15 cellular contexts compared by ENCODE assay signal in the genomic region with DNA sequence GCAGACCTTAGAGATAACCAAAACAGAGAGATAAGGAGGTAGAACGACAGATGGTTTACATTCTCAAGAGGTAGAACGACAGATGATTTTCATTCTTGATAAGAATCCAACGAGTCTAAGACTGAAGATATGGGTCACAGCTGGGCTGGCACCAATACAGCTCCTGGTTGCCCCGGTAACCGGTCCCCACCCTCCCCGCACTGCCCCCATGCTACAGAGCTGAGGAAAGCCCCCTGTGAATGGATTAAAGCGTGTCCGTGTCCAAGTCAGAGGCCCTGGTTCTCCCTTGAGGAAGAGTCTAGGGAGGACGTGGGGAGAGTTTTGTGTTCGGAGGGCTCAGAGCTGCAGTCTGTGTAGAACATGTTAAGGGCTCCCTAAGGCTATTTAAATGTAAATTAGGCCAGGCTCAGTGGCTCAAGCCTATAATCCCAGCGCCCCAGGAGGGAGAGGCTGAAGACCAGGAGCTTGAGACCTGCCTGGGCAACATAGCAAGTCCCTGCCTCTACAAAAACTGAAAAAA. TPM values are rescaled to one million over a fixed set of nuclear protein-coding genes. Genes with fewer than 3 reads are reported as not detected.
DNase-seq lines count a peak whose midpoint lies in the region; ATAC-seq, FAIRE-seq and TF ChIP-seq lines count a peak whose summit lies in the region.
"Had no signal": no experiment of that assay in that cellular context is flagged by ENCODE, and none has a peak within 500 bp of the region (broad histone marks: within the 10 kb centered on the region; RNA-seq: fewer than 3 reads in every experiment).

No MANE protein-coding gene starts in this region.

- H3K9me3 Mint-ChIP-seq in activated naive CD4-positive, alpha-beta T cell treated with anti-CD3 and anti-CD28 coated beads, Interleukin-2, amount 50 U/mL, for 72 hours: no peaks in the 10 kb centered on the region
- H3K9me3 Mint-ChIP-seq: activated naive CD8-positive, alpha-beta T cell treated with anti-CD3 and anti-CD28 coated beads for 36 hours had no signal

- peaks cover 0 to 5% of the 10 kb centered on the region in 2 experiments; a peak in 2 of 4 replicates for H3K4me1 ChIP-seq in SK-N-SH (ENCODE audit: control insufficient read depth in 1 of 2, insufficient read depth in 2 of 2, low read depth in 1 of 2, low read length in 1 of 2)
- no peaks in the 10 kb centered on the region for H3K4me1 ChIP-seq in endothelial cell of umbilical vein (ENCODE audit: control insufficient read depth, extremely low read depth, insufficient read depth, low read length)
- peaks cover 2% of the 10 kb centered on the region in 2 donors for H3K4me1 ChIP-seq in neuronal stem cell (ENCODE audit: control insufficient read depth in 2 of 2, insufficient read depth in 1 of 2, low read depth in 1 of 2, low read length in 2 of 2)
- H3K4me1 ChIP-seq in osteoblast (ENCODE audit: insufficient read depth, low read length): no peaks in the 10 kb centered on the region
- H3K4me1 ChIP-seq: A549, spleen had no signal

- H2BK15ac ChIP-seq in neuronal stem cell (ENCODE audit: low read length): no peak overlapping the region

- H2AFZ ChIP-seq in SK-N-SH (ENCODE audit: low read depth) (no peak overlapping the region), endothelial cell of umbilical vein (ENCODE audit: low read depth, low read length) (no peak overlapping the region), neuronal stem cell (ENCODE audit: low read length) (no peak overlapping the region), osteoblast (ENCODE audit: low read length) (no peak overlapping the region)

- POLR2A ChIA-PET in SK-N-SH (lab: Yijun Ruan, JAX): interaction anchor here (0.7 to 1.6 kb wide), 3 partner anchors 8 to 18 kb away, joined by 3 to 5 read pairs (median 3); partner anchors contain the start of gene IDNK
- POLR2A ChIA-PET in endothelial cell of umbilical vein (lab: Charles Lee): no interaction called here

- intact Hi-C loops in endothelial cell of umbilical vein (cut with micrococcal nuclease): no loop called here

- CTCF ChIA-PET in SK-N-SH (lab: Yijun Ruan, JAX): interaction anchor here (1.0 to 2.9 kb wide), 8 partner anchors 10 to 411 kb away, joined by 3 to 11 read pairs (median 4); no protein-coding TSS in a partner anchor
- CTCF ChIA-PET in endothelial cell of umbilical vein (lab: Charles Lee): interaction anchor here (0.8 to 3.7 kb wide), 2 partner anchors 10 to 31 kb away, joined by 3 to 20 read pairs; no protein-coding TSS in a partner anchor

- H3K4ac ChIP-seq in neuronal stem cell (ENCODE audit: low read length): no peak overlapping the region

- H3K27me3 ChIP-seq in SK-N-SH (ENCODE audit: insufficient read depth) (no peaks in the 10 kb centered on the region), endothelial cell of umbilical vein (ENCODE audit: control insufficient read depth in 2 of 2, insufficient read depth in 2 of 2, low read length in 2 of 2) (no peaks in the 10 kb centered on the region), neuronal stem cell (ENCODE audit: control insufficient read depth in 3 of 3, insufficient read depth in 3 of 3, low read depth in 1 of 3, low read length in 3 of 3) (no peaks in the 10 kb centered on the region), osteoblast (ENCODE audit: insufficient read depth, low read length) (no peaks in the 10 kb centered on the region)
- H3K27me3 ChIP-seq: spleen had no signal

- H2BK120ac ChIP-seq in neuronal stem cell (ENCODE audit: low read depth, low read length): no peak overlapping the region

- H3K23ac ChIP-seq in neuronal stem cell (ENCODE audit: low read depth, low read length, poor library complexity): no peak overlapping the region

- TF ChIP-seq CTCF in SK-N-SH (IDR thresholded peaks at IDR 0.05) (no peak), endothelial cell of umbilical vein (IDR thresholded peaks at IDR 0.05; ENCODE audit: extremely low read depth in 1 of 2, insufficient read depth in 1 of 2, low read depth in 1 of 2, low read length in 2 of 2) (no peak), osteoblast (IDR thresholded peaks at IDR 0.05; ENCODE audit: extremely low read depth, low read depth, low read length) (no peak)

- WGBS in SK-N-SH (ENCODE audit: low lambda C conversion rate): 59% methylated on average over 11 of the region's 11 CpGs
- WGBS in neuronal stem cell (ENCODE audit: extremely low coverage in 2 of 2, insufficient read length in 2 of 2, insufficient replicate concordance in 1 of 2), 2 donors: no CpG with 5 or more reads among the region's 11 CpGs

- H2BK5ac ChIP-seq in neuronal stem cell (ENCODE audit: low read length): no peak overlapping the region

- H3K27ac ChIP-seq in SK-N-SH (ENCODE audit: low read depth in 2 of 2, low read length in 1 of 2) (no peak overlapping the region), endothelial cell of umbilical vein (ENCODE audit: insufficient read depth, low read depth, low read length) (no peak overlapping the region), neuronal stem cell (replicated peaks; ENCODE audit: low read length) (peak overlapping the region; percentile 71), osteoblast (ENCODE audit: low read depth, low read length) (no peak overlapping the region)
- H3K27ac ChIP-seq: A549, spleen had no signal

- no peak overlapping the region for H3K18ac ChIP-seq in neuronal stem cell (ENCODE audit: low read length)

- TF ChIP-seq EP300 in SK-N-SH (IDR thresholded peaks at IDR 0.05; ENCODE audit: borderline replicate concordance in 1 of 2, low read depth in 1 of 2, low read length in 1 of 2): no peak

- H3K27ac Mint-ChIP-seq in activated naive CD4-positive, alpha-beta T cell treated with anti-CD3 and anti-CD28 coated beads, Interleukin-2, amount 50 U/mL, for 72 hours: no peak overlapping the region
- H3K27ac Mint-ChIP-seq: activated naive CD8-positive, alpha-beta T cell treated with anti-CD3 and anti-CD28 coated beads for 36 hours had no signal

- H4K91ac ChIP-seq in neuronal stem cell (ENCODE audit: low read depth, low read length, poor library complexity): no peak overlapping the region

- H2BK12ac ChIP-seq in neuronal stem cell (ENCODE audit: low read length): no peak overlapping the region

- peak; percentile 50 for FAIRE-seq in endothelial cell of umbilical vein (lab: Jason Lieb, UNC)
- FAIRE-seq: A549 had no signal

- H3K36me3 ChIP-seq in SK-N-SH (replicated peaks in 1 of 2; ENCODE audit: control insufficient read depth in 1 of 2, insufficient read depth in 2 of 2, low read length in 1 of 2): peaks cover 14 to 25% of the 10 kb centered on the region in 2 experiments
- H3K36me3 ChIP-seq in endothelial cell of umbilical vein (ENCODE audit: control insufficient read depth in 2 of 2, extremely low read depth in 1 of 2, insufficient read depth in 2 of 2, low read length in 2 of 2): no peaks in the 10 kb centered on the region
- H3K36me3 ChIP-seq in neuronal stem cell (replicated peaks in 1 of 2; ENCODE audit: control insufficient read depth in 2 of 2, insufficient read depth in 2 of 2, low read length in 2 of 2): peaks cover 7 to 25% of the 10 kb centered on the region in 2 donors
- peaks cover 9% of the 10 kb centered on the region for H3K36me3 ChIP-seq in osteoblast (ENCODE audit: insufficient read depth, low read length)

- no TSS peak for BruUV-seq in endothelial cell of umbilical vein (replicated peaks; lab: Mats Ljungman, UMichigan)

- ATAC-seq in SK-N-SH treated with all-trans-retinoic acid at 6 μM for 48 hours: no peak
- no peak for ATAC-seq in activated naive CD4-positive, alpha-beta T cell treated with anti-CD3 and anti-CD28 coated beads, Interleukin-2, amount 50 U/mL, for 72 hours
- ATAC-seq: A549, esophagus mucosa had no signal

- no peak overlapping the region for H3K14ac ChIP-seq in neuronal stem cell (ENCODE audit: low read length)

- H3K79me2 ChIP-seq in SK-N-SH (ENCODE audit: insufficient read depth): no peaks in the 10 kb centered on the region
- H3K79me2 ChIP-seq in endothelial cell of umbilical vein (ENCODE audit: control insufficient read depth, insufficient read depth, low read length): no peaks in the 10 kb centered on the region
- H3K79me2 ChIP-seq in osteoblast (ENCODE audit: insufficient read depth, low read length): no peaks in the 10 kb centered on the region

- dilution Hi-C loops in endothelial cell of umbilical vein (cut with MboI; ENCODE audit: extremely low pct_ligation_motif_present, low sequenced_read_pairs): no loop called here

- H3K9me1 ChIP-seq in endothelial cell of umbilical vein (replicated peaks; ENCODE audit: control insufficient read depth, extremely low read depth, insufficient read depth, low read length): no peaks in the 10 kb centered on the region

- no peak overlapping the region for H3K9ac ChIP-seq in SK-N-SH
- no peak overlapping the region for H3K9ac ChIP-seq in endothelial cell of umbilical vein (replicated peaks; ENCODE audit: extremely low read depth, insufficient read depth, low read length)
- H3K9ac ChIP-seq in neuronal stem cell (ENCODE audit: low read depth, low read length, poor library complexity): no peak overlapping the region

- no peaks in the 10 kb centered on the region for H3F3A ChIP-seq in SK-N-SH (replicated peaks; ENCODE audit: insufficient read depth)

- H3K4me3 ChIP-seq in SK-N-SH (ENCODE audit: low read depth in 2 of 2, low read length in 1 of 2) (no peak overlapping the region), endothelial cell of umbilical vein (replicated peaks in 1 of 3; ENCODE audit: insufficient read depth in 1 of 3, low read depth in 1 of 3, low read length in 3 of 3) (no peak overlapping the region), neuronal stem cell (ENCODE audit: low read length in 2 of 2) (no peak overlapping the region), osteoblast (ENCODE audit: insufficient read depth, low read length) (no peak overlapping the region)
- H3K4me3 ChIP-seq: A549, spleen had no signal

- no peak for TF ChIP-seq POLR2A in endothelial cell of umbilical vein (IDR thresholded peaks at IDR 0.05; ENCODE audit: low read depth, low read length)

- no peaks in the 10 kb centered on the region for H3K9me3 ChIP-seq in SK-N-SH
- no peaks in the 10 kb centered on the region for H3K9me3 ChIP-seq in endothelial cell of umbilical vein (replicated peaks; ENCODE audit: control insufficient read depth, insufficient read depth, low read length)
- H3K9me3 ChIP-seq in neuronal stem cell (replicated peaks in 1 of 2; ENCODE audit: control insufficient read depth in 2 of 2, insufficient read depth in 1 of 2, low read depth in 1 of 2, low read length in 2 of 2): peaks cover 0 to 2% of the 10 kb centered on the region in 2 donors
- no peaks in the 10 kb centered on the region for H3K9me3 ChIP-seq in osteoblast (ENCODE audit: low read depth, low read length)
- H3K9me3 ChIP-seq: A549, spleen had no signal

- H4K20me1 ChIP-seq in SK-N-SH (ENCODE audit: insufficient read depth) (no peaks in the 10 kb centered on the region), endothelial cell of umbilical vein (replicated peaks; ENCODE audit: control insufficient read depth, extremely low read depth, insufficient read depth, low read length) (no peaks in the 10 kb centered on the region), osteoblast (ENCODE audit: insufficient read depth, low read length) (no peaks in the 10 kb centered on the region)

- no peaks in the 10 kb centered on the region for H3K9me2 ChIP-seq in SK-N-SH

- H4K8ac ChIP-seq in neuronal stem cell (ENCODE audit: low read depth, low read length): no peak overlapping the region

- H3K4me2 ChIP-seq in SK-N-SH: no peak overlapping the region
- no peak overlapping the region for H3K4me2 ChIP-seq in endothelial cell of umbilical vein (ENCODE audit: insufficient read depth, low read length)
- no peak overlapping the region for H3K4me2 ChIP-seq in neuronal stem cell (ENCODE audit: insufficient read depth, low read length, poor library complexity, severe bottlenecking)
- no peak overlapping the region for H3K4me2 ChIP-seq in osteoblast (ENCODE audit: insufficient read depth, low read length)
- H3K4me2 ChIP-seq: A549 had no signal

- no peaks in the 10 kb centered on the region for H3K79me1 ChIP-seq in neuronal stem cell (ENCODE audit: low read depth, low read length)

- DNase-seq in SK-N-SH: peak; percentile 47
- DNase-seq in NCI-H226: peak; percentile 14
- no peak for DNase-seq in endothelial cell of umbilical vein (ENCODE audit: low read depth, low spot score)
- DNase-seq in neuronal stem cell (ENCODE audit: low spot score): peak; percentile 59
- no peak for DNase-seq in activated naive CD4-positive, alpha-beta T cell treated with anti-CD3 and anti-CD28 coated beads, Interleukin-2, amount 50 U/mL, for 72 hours (ENCODE audit: low spot score in 2 of 2)
- no peak for DNase-seq in osteoblast (ENCODE audit: insufficient read length, low spot score, missing footprints)
- no peak for DNase-seq in hippocampal formation (lab: John Stamatoyannopoulos, UW)
- DNase-seq: activated CD8-positive, alpha-beta memory T cell treated with anti-CD3 and anti-CD28 coated beads, Interleukin-2, amount 50 U/mL, for 48 hours; activated naive CD8-positive, alpha-beta T cell treated with anti-CD3 and anti-CD28 coated beads for 36 hours; KBM-7; NCI-H1436 treated with DMSO at 0.1 percent for 48 hours; spleen had no signal

- no peak overlapping the region for H2AK5ac ChIP-seq in neuronal stem cell (ENCODE audit: low read depth, low read length)

- peaks cover 0 to 24% of the 10 kb centered on the region in 2 donors for H3K36me3 Mint-ChIP-seq in activated naive CD4-positive, alpha-beta T cell treated with anti-CD3 and anti-CD28 coated beads, Interleukin-2, amount 50 U/mL, for 72 hours

- TF ChIP-seq RAD21 in SK-N-SH (IDR thresholded peaks at IDR 0.05; ENCODE audit: low read length): no peak

RNA-seq across cellular contexts. Expression of gene IDNK, which starts 8.1 kb away (rescaled TPM):
- polyA plus RNA-seq in SK-N-SH (2012; rRNA removed) (4.2 and 4.9 TPM in 2 replicates), endothelial cell of umbilical vein (2.4 and 2.7 TPM in 2 replicates)
- polyA plus RNA-seq in SK-N-SH (2012; cell fraction: cytosol; rRNA removed): 6.0 and 6.4 TPM in 2 replicates
- polyA plus RNA-seq in SK-N-SH (2012; cell fraction: nucleus; rRNA removed): 4.3 and 5.0 TPM in 2 replicates
- total RNA-seq in endothelial cell of umbilical vein (3.4 and 4.5 TPM in 2 replicates), osteoblast (3.8 and 4.0 TPM in 2 replicates)
- 4.4 and 4.6 TPM in 2 replicates for polyA plus RNA-seq in endothelial cell of umbilical vein (2011; cell fraction: cytosol; rRNA removed)
- 3.9 and 4.0 TPM in 2 replicates for polyA plus RNA-seq in endothelial cell of umbilical vein (2011; cell fraction: nucleus; rRNA removed)
- 4.4 and 4.6 TPM in 2 replicates for polyA plus RNA-seq in endothelial cell of umbilical vein (2012)
- 0.45 and 0.49 TPM in 2 replicates for polyA minus RNA-seq in endothelial cell of umbilical vein
- polyA minus RNA-seq in endothelial cell of umbilical vein (2011; cell fraction: cytosol; rRNA and poly(A)+ RNA removed): 1.3 TPM
- 0.87 and 1.2 TPM in 2 replicates for polyA minus RNA-seq in endothelial cell of umbilical vein (2011; cell fraction: nucleus; rRNA and poly(A)+ RNA removed)
- 2.8 TPM for polyA plus RNA-seq in neuronal stem cell (2013, experiment 1 of 2)
- 2.6 TPM for polyA plus RNA-seq in neuronal stem cell (2013, experiment 2 of 2)
- total RNA-seq in activated naive CD4-positive, alpha-beta T cell treated with anti-CD3 and anti-CD28 coated beads, Interleukin-2, amount 50 U/mL, for 72 hours: 1 to 10 TPM in 1 of 2 donors, under 1 TPM in 1; 0.89 to 4.7 TPM

Comparison
In these comparisons a context has a peak if more than half of its experiments do, and no peak if none do; other contexts are left out.
1. DNase-seq: peak in SK-N-SH (single experiment), NCI-H226 (single experiment) and neuronal stem cell (single experiment); none in endothelial cell of umbilical vein (single experiment), activated naive CD4-positive, alpha-beta T cell treated with anti-CD3 and anti-CD28 coated beads, Interleukin-2, amount 50 U/mL, for 72 hours (0 of 2), osteoblast (single experiment) and hippocampal formation (0 of 2).